ENCODE assay signal across 8 cellular contexts in genomic region chr10:101830322-101831168, GRCh38. TPM values are rescaled to one million over a fixed set of nuclear protein-coding genes. Genes with fewer than 3 reads are reported as not detected.
A peak's percentile ranks its signal among the peaks of the same experiment; 100 is the strongest.
DNase-seq lines count a peak whose midpoint lies in the region; ATAC-seq, FAIRE-seq and TF ChIP-seq lines count a peak whose summit lies in the region.

No MANE protein-coding gene starts in this region.

- peak; percentile 44 for TF ChIP-seq POLR2A in GM10847 (IDR thresholded peaks at IDR 0.05; ENCODE audit: extremely low read depth, insufficient read length)

- DNase-seq in NCI-H1105 treated with DMSO at 0.1 percent for 48 hours (lab: John Stamatoyannopoulos, UW) (peak; percentile 71), astrocyte (ENCODE audit: low read depth) (peak; percentile 81), hepatocyte (ENCODE audit: low spot score) (peak; percentile 97), sciatic nerve (ENCODE audit: low spot score) (peak; percentile 95), NCI-H524 treated with DMSO at 0.1 percent for 48 hours (lab: John Stamatoyannopoulos, UW) (no peak)
- DNase-seq in T-helper 2 cell treated with Interferon-gamma antibody and Interleukin-4, amounts not matched to agents 5 μg/mL and 100 μg/mL, for 36 hours (ENCODE audit: low spot score) = peak; percentile 92

- H3K4me1 Mint-ChIP-seq in T-helper 2 cell treated with Interferon-gamma antibody and Interleukin-4, amounts not matched to agents 5 μg/mL and 100 μg/mL, for 36 hours (ENCODE audit: low read depth) = peaks cover 47% of the 10 kb centered on the region
- peaks cover 11% of the 10 kb centered on the region for H3K4me1 Mint-ChIP-seq in astrocyte (ENCODE audit: low read depth, unreplicated experiment)

- H3K4me2 ChIP-seq in astrocyte (ENCODE audit: low read length) = peak overlapping the region; percentile 97
- peak overlapping the region; percentile 95 for H3K4me2 ChIP-seq in hepatocyte

- peak; percentile 52 for ATAC-seq in HG02610 (IDR thresholded peaks at IDR 0.05; ENCODE audit: unreplicated experiment)
- ATAC-seq in sciatic nerve = peak; percentile 93

- FAIRE-seq in astrocyte (lab: Jason Lieb, UNC) = no peak

- H3K9ac ChIP-seq in astrocyte (ENCODE audit: low read length) = peak overlapping the region; percentile 47

- peak overlapping the region; percentile 83 for H3K4me3 Mint-ChIP-seq in T-helper 2 cell treated with Interferon-gamma antibody and Interleukin-4, amounts not matched to agents 5 μg/mL and 100 μg/mL, for 36 hours
- peak overlapping the region; percentile 78 for H3K4me3 Mint-ChIP-seq in astrocyte (ENCODE audit: unreplicated experiment)

- no peaks in the 10 kb centered on the region for H3K9me3 Mint-ChIP-seq in T-helper 2 cell treated with Interferon-gamma antibody and Interleukin-4, amounts not matched to agents 5 μg/mL and 100 μg/mL, for 36 hours
- H3K9me3 Mint-ChIP-seq in astrocyte (ENCODE audit: unreplicated experiment) = no peaks in the 10 kb centered on the region

- H3K36me3 Mint-ChIP-seq in T-helper 2 cell treated with Interferon-gamma antibody and Interleukin-4, amounts not matched to agents 5 μg/mL and 100 μg/mL, for 36 hours (ENCODE audit: low read depth) = peaks cover 3% of the 10 kb centered on the region
- H3K36me3 Mint-ChIP-seq in astrocyte (ENCODE audit: low read depth, unreplicated experiment) = peaks cover 19% of the 10 kb centered on the region

- intact Hi-C loops in sciatic nerve (cut with DNase I) = no loop called here

- H3K27ac ChIP-seq in astrocyte (ENCODE audit: low read depth, low read length) (peak overlapping the region; percentile 22), hepatocyte (peak overlapping the region; percentile 93)

- H3K27me3 Mint-ChIP-seq in T-helper 2 cell treated with Interferon-gamma antibody and Interleukin-4, amounts not matched to agents 5 μg/mL and 100 μg/mL, for 36 hours (ENCODE audit: low read depth) = no peaks in the 10 kb centered on the region
- no peaks in the 10 kb centered on the region for H3K27me3 Mint-ChIP-seq in astrocyte (ENCODE audit: low read depth, unreplicated experiment)

- H3K9me3 ChIP-seq in astrocyte (ENCODE audit: insufficient read depth, low read depth, low read length) (no peaks in the 10 kb centered on the region), hepatocyte (ENCODE audit: low read depth) (no peaks in the 10 kb centered on the region)

- WGBS in hepatocyte (ENCODE audit: low lambda C conversion rate, missing lambda C conversion rate) = 5% methylated on average over 32 of the region's 56 CpGs

- H3K4me3 ChIP-seq in astrocyte (ENCODE audit: insufficient read depth, low read depth, low read length) (peak overlapping the region; percentile 65), hepatocyte (peak overlapping the region; percentile 31)

- H3K4me1 ChIP-seq in astrocyte (ENCODE audit: insufficient read depth, low read length) (peaks cover 16% of the 10 kb centered on the region), hepatocyte (ENCODE audit: insufficient read depth) (peaks cover 14% of the 10 kb centered on the region)

- H2AFZ ChIP-seq in astrocyte (ENCODE audit: low read depth, low read length) = peak overlapping the region; percentile 85
- H2AFZ ChIP-seq in hepatocyte = peak overlapping the region; percentile 64

- H3K27me3 ChIP-seq in astrocyte (ENCODE audit: insufficient read depth, low read length) (no peaks in the 10 kb centered on the region), hepatocyte (no peaks in the 10 kb centered on the region)

- H3K79me2 ChIP-seq in astrocyte (ENCODE audit: insufficient read depth, low read length) = no peaks in the 10 kb centered on the region
- no peaks in the 10 kb centered on the region for H3K79me2 ChIP-seq in hepatocyte

- TF ChIP-seq CTCF in astrocyte (IDR thresholded peaks at IDR 0.05; ENCODE audit: insufficient read depth, low read depth, low read length) = no peak
- TF ChIP-seq CTCF in hepatocyte (IDR thresholded peaks at IDR 0.05; ENCODE audit: poor library complexity) = no peak

- H4K20me1 ChIP-seq in astrocyte (ENCODE audit: insufficient read depth, low read length) (peaks cover 1% of the 10 kb centered on the region), hepatocyte (ENCODE audit: insufficient read depth, poor library complexity, severe bottlenecking) (no peaks in the 10 kb centered on the region)

- H3K36me3 ChIP-seq in astrocyte (ENCODE audit: insufficient read depth, low read length) (no peaks in the 10 kb centered on the region), hepatocyte (replicated peaks; ENCODE audit: insufficient read depth, low read depth) (no peaks in the 10 kb centered on the region)

- H3K27ac Mint-ChIP-seq in T-helper 2 cell treated with Interferon-gamma antibody and Interleukin-4, amounts not matched to agents 5 μg/mL and 100 μg/mL, for 36 hours = peak overlapping the region; percentile 93
- peak overlapping the region; percentile 75 for H3K27ac Mint-ChIP-seq in astrocyte (ENCODE audit: unreplicated experiment)

- no peaks in the 10 kb centered on the region for H3K9me2 ChIP-seq in hepatocyte (replicated peaks; ENCODE audit: insufficient read depth)

RNA-seq across cellular contexts. Expression of gene OGA, which starts 12.3 kb away (rescaled TPM):
- total RNA-seq in astrocyte = 106 and 119 TPM in 2 replicates
- total RNA-seq in hepatocyte = 66.4 and 76.8 TPM in 2 replicates
- polyA plus RNA-seq in hepatocyte = 46.1 and 55.7 TPM in 2 replicates
- 187 TPM for total RNA-seq in sciatic nerve

RNA-seq across cellular contexts. Expression of gene KCNIP2, which starts 13.1 kb away (rescaled TPM):
- total RNA-seq in astrocyte = 1.9 and 2.5 TPM in 2 replicates
- 0.36 and 0.87 TPM in 2 replicates for total RNA-seq in hepatocyte
- 0.96 and 1.0 TPM in 2 replicates for polyA plus RNA-seq in hepatocyte
- 18.9 TPM for total RNA-seq in sciatic nerve

RNA-seq across cellular contexts. Expression of gene NPM3, which starts 47.3 kb away (rescaled TPM):
- total RNA-seq in astrocyte = 36.5 and 40.7 TPM in 2 replicates
- total RNA-seq in hepatocyte = 69.4 and 71.6 TPM in 2 replicates
- polyA plus RNA-seq in hepatocyte = 4.0 and 5.1 TPM in 2 replicates
- 8.0 TPM for total RNA-seq in sciatic nerve

RNA-seq across cellular contexts. Expression of gene FGF8, which starts 54.6 kb away (rescaled TPM):
- total RNA-seq in astrocyte (0.61 TPM in 1 of 2 replicates, not detected in the other), hepatocyte (not detected in 2 replicates), sciatic nerve (0.62 TPM)
- not detected in 2 replicates for polyA plus RNA-seq in hepatocyte
